ENCODE assay signal across 2 cellular contexts in the genomic region with DNA sequence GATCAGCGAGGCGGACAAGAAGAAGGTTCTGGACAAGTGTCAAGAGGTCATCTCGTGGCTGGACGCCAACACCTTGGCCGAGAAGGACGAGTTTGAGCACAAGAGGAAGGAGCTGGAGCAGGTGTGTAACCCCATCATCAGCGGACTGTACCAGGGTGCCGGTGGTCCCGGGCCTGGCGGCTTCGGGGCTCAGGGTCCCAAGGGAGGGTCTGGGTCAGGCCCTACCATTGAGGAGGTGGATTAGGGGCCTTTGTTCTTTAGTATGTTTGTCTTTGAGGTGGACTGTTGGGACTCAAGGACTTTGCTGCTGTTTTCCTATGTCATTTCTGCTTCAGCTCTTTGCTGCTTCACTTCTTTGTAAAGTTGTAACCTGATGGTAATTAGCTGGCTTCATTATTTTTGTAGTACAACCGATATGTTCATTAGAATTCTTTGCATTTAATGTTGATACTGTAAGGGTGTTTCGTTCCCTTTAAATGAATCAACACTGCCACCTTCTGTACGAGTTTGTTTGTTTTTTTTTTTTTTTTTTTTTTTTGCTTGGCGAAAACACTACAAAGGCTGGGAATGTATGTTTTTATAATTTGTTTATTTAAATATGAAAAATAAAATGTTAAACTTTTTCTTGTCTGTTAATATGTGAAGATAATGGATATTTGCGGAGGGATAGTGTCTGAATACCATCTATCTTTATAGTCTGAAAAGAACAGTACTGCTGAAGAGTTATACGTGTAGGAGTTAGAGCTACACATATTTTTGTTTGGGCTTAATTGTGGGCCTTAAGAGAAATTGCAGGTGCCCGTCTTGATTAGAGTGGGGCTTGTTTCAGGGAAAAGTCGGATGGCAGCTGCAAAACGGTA.
TF ChIP-seq lines count a peak whose summit lies in the region.

No MANE protein-coding gene starts in this region.

TF ChIP-seq in IMR-90, 13 proteins besides CTCF, POLR2A, EP300 and RAD21:
- peak; percentile 75 for TF ChIP-seq SMC3 (IDR thresholded peaks at IDR 0.05; ENCODE audit: low read depth, low read length)
- no peak for TF ChIP-seq RCOR1 (IDR thresholded peaks at IDR 0.05; ENCODE audit: insufficient replicate concordance, low read length)

TF ChIP-seq in GM12891, 5 proteins besides CTCF, POLR2A, EP300 and RAD21:
- TF ChIP-seq PAX5 (IDR thresholded peaks at IDR 0.05; ENCODE audit: insufficient read depth, low read length, severe bottlenecking) (no peak), TAF1 (IDR thresholded peaks at IDR 0.05; ENCODE audit: low read depth, low read length) (no peak), POU2F2 (IDR thresholded peaks at IDR 0.05; ENCODE audit: low read depth, low read length) (no peak), POLR2AphosphoS5 (IDR thresholded peaks at IDR 0.05; ENCODE audit: low read depth, low read length) (no peak), SPI1 (IDR thresholded peaks at IDR 0.05; ENCODE audit: low read depth, low read length) (no peak)
